In the genomic region with DNA sequence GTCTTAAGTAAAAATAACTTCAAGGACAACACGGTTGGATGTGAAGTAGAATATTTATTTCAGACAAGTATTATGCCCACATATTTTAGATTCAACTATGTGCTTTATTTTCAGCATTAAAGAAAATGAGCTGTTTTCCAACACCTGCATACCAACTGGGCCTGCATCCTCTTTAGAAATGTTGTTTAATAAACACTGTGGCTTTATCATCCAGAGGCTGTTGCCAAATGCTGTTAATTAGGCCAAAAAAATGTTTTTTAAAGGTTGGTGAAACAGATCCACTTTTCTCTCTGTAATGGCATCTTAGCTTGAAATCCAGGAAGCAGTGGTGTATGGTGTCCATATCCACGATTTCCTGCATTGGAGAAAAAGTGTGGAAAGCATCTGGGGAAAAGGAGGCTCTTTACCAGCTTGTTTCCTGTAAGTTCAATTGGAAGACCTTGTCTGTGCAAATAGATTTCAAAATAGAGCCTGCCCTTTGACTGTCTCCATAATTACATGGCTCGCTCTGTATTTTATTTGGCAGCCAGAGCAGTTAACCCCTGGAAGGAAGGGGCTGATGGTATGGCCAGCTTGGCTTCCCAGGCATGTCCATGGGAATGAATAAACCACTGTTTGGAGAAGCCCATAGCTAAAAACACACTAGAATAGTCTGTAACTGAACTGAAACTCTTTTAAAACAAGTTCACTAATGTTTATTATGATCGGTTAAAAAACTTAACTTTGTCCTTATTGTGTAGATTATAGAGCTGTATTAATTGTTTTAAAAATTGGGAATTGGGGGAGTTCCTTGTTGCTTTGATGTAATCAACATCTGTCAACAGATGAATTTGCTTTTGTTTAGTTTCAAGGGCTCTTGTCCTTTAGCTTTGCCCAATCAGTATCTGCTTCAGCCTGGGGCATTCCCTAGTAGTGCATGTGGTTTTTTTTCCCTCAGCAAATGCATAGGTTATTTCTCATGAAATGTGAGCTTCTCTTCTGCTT, we compare ENCODE assay signal across 1 cellular context.
TF ChIP-seq lines count a peak whose summit lies in the region.

No MANE protein-coding gene starts in this region.

TF ChIP-seq in endothelial cell of umbilical vein, 7 proteins besides CTCF, POLR2A, EP300 and RAD21 (continued from another document):
- no peak for TF ChIP-seq POLR2AphosphoS5 (IDR thresholded peaks at IDR 0.05; ENCODE audit: insufficient read depth, low read depth, low read length)
- TF ChIP-seq MYC (IDR thresholded peaks at IDR 0.05; ENCODE audit: low read depth, low read length), result no peak
- TF ChIP-seq GATA2 (IDR thresholded peaks at IDR 0.05; ENCODE audit: insufficient read depth, insufficient read length, low read depth, low read length), result no peak
- TF ChIP-seq FOS (IDR thresholded peaks at IDR 0.05; ENCODE audit: borderline replicate concordance, insufficient read depth, low read length), result no peak
- no peak for TF ChIP-seq JUN (IDR thresholded peaks at IDR 0.05; ENCODE audit: borderline replicate concordance, insufficient read depth, insufficient read length, low read depth)
- TF ChIP-seq, protein P1, sequence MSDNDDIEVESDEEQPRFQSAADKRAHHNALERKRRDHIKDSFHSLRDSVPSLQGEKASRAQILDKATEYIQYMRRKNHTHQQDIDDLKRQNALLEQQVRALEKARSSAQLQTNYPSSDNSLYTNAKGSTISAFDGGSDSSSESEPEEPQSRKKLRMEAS (IDR thresholded peaks at IDR 0.05; ENCODE audit: insufficient read depth, insufficient read length), result no peak
